9 cellular contexts compared by ENCODE assay signal in genomic region chr17:81976332-81977210, GRCh38. TPM values are rescaled to one million over a fixed set of nuclear protein-coding genes. Genes with fewer than 3 reads are reported as not detected.
A peak's percentile ranks its signal among the peaks of the same experiment; 100 is the strongest.
DNase-seq lines count a peak whose midpoint lies in the region; ATAC-seq and TF ChIP-seq lines count a peak whose summit lies in the region.
"Had no signal": no experiment of that assay in that cellular context is flagged by ENCODE, and none has a peak within 500 bp of the region (broad histone marks: within the 10 kb centered on the region; RNA-seq: fewer than 3 reads in every experiment).

No MANE protein-coding gene starts in this region.

- no peaks in the 10 kb centered on the region for H3K27me3 ChIP-seq in Panc1 (ENCODE audit: control insufficient read depth, insufficient read depth, low read length)
- no peaks in the 10 kb centered on the region for H3K27me3 ChIP-seq in layer of hippocampus (ENCODE audit: control insufficient read depth, insufficient read depth, low read length)

- peaks cover 10% of the 10 kb centered on the region for H3K4me1 ChIP-seq in Panc1 (ENCODE audit: control insufficient read depth, insufficient read depth, low read length)

- TSS peak; percentile 80 for BruUV-seq in Panc1 (replicated peaks; lab: Mats Ljungman, UMichigan)

- ATAC-seq in HG03135 (IDR thresholded peaks at IDR 0.05; ENCODE audit: unreplicated experiment) (peak; percentile 2), Panc1 (peak; percentile 26)

- H3K27ac Mint-ChIP-seq in brain = peak overlapping the region; percentile 92 to 99 (median 96)

- peak overlapping the region; percentile 94 to 98 (median 95) for H3K4me3 Mint-ChIP-seq in brain

- DNase-seq in G401 (ENCODE audit: low spot score) (peak; percentile 40), Panc1 (ENCODE audit: low read depth, low spot score) (no peak), iPS-NIHi7 (ENCODE audit: extremely low spot score) (no peak), midbrain (lab: John Stamatoyannopoulos, UW) (no peak)
- DNase-seq in stimulated activated CD4-positive, alpha-beta T cell treated with anti-CD3 and anti-CD28 coated beads, Interleukin-4, amount 100 ng/mL, for 1 hour = peak; percentile 53

- POLR2A ChIA-PET in Panc1 (lab: Charles Lee) = interaction anchor here (0.5 to 0.6 kb wide), 2 partner anchors 12 to 297 kb away, joined by 3 to 6 read pairs; partner anchors contain the start of gene CSNK1D

- peaks cover 5% of the 10 kb centered on the region for H3K36me3 Mint-ChIP-seq in brain

- no peaks in the 10 kb centered on the region for H3K36me3 ChIP-seq in Panc1 (ENCODE audit: control insufficient read depth, insufficient read depth, low read length)

- CTCF ChIA-PET in Panc1 (lab: Charles Lee) = no interaction called here

- peak overlapping the region; percentile 76 to 87 for H3K4me3 ChIP-seq in Panc1 (ENCODE audit: low read depth in 2 of 2, low read length in 2 of 2)

- TF ChIP-seq CTCF in Panc1 (IDR thresholded peaks at IDR 0.05) (no peak), brain (conservative IDR thresholded peaks at IDR 0.05) (no peak)

- in situ Hi-C loops in G401 (cut with HindIII; ENCODE audit: low sequenced_read_pairs) (no loop called here), Panc1 (cut with HindIII; ENCODE audit: low pct_unique_long_range_greater_than_20kb, low sequenced_read_pairs) (no loop called here)

- H3K27me3 Mint-ChIP-seq in brain = peaks cover 7% of the 10 kb centered on the region

- H3K27ac ChIP-seq in Panc1 (ENCODE audit: low read length) (peak overlapping the region; percentile 93), layer of hippocampus (ENCODE audit: low read depth, low read length) (peak overlapping the region; percentile 90)

- intact Hi-C loops in Panc1 (cut with micrococcal nuclease; ENCODE audit: unreplicated experiment) = no loop called here

- peaks cover 27% of the 10 kb centered on the region for H3K4me1 Mint-ChIP-seq in brain

- H3K9me3 ChIP-seq in Panc1 (ENCODE audit: control insufficient read depth, insufficient read depth, low read depth, low read length) = peaks cover 5% of the 10 kb centered on the region; the same call in 1 of the 2 replicates

- peaks cover 2 to 19% (median 10%) of the 10 kb centered on the region in 5 experiments for H3K9me3 Mint-ChIP-seq in brain

RNA-seq across cellular contexts. Expression of gene ASPSCR1, which starts 0.9 kb away (rescaled TPM):
- total RNA-seq in G401 (2014; rRNA removed; shearing (Covaris generic)) = 37.6 and 42.0 TPM in 2 replicates
- 64.7 TPM for total RNA-seq in Panc1 (2021; ENCODE audit: unreplicated experiment)
- polyA plus RNA-seq in Panc1 (2012; ENCODE audit: insufficient read length) = 67.1 TPM
- 43.0 TPM for polyA plus RNA-seq in brain (ENCODE audit: insufficient read depth, low read depth, low replicate concordance)

RNA-seq across cellular contexts. Expression of gene NOTUM, which starts 15.6 kb away (rescaled TPM):
- 2.5 and 4.5 TPM in 2 replicates for total RNA-seq in G401 (2014; rRNA removed; shearing (Covaris generic))
- 2.0 TPM for total RNA-seq in Panc1 (2021; ENCODE audit: unreplicated experiment)
- polyA plus RNA-seq in Panc1 (2012; ENCODE audit: insufficient read length) = 4.3 TPM
- polyA plus RNA-seq in brain (ENCODE audit: insufficient read depth, low read depth, low replicate concordance) = 1.0 TPM

RNA-seq across cellular contexts. Expression of gene MYADML2, which starts 29.5 kb away (rescaled TPM):
- total RNA-seq in G401 (2014; rRNA removed; shearing (Covaris generic)) = not detected in 2 replicates
- not detected for total RNA-seq in Panc1 (2021; ENCODE audit: unreplicated experiment)
- polyA plus RNA-seq in Panc1 (2012; ENCODE audit: insufficient read length) = 0.46 TPM
- 1.1 TPM for polyA plus RNA-seq in brain (ENCODE audit: insufficient read depth, low read depth, low replicate concordance)
- total RNA-seq: T-helper 2 cell treated with Interferon-gamma antibody and Interleukin-4, amounts not matched to agents 100 ng/mL and 5 ng/mL, for 36 hours had no signal

RNA-seq across cellular contexts. Expression of gene PYCR1, which starts 39.5 kb away (rescaled TPM):
- total RNA-seq in G401 (2014; rRNA removed; shearing (Covaris generic)) = 112 and 119 TPM in 2 replicates
- 212 TPM for total RNA-seq in Panc1 (2021; ENCODE audit: unreplicated experiment)
- 295 TPM for polyA plus RNA-seq in Panc1 (2012; ENCODE audit: insufficient read length)
- 63.9 TPM for polyA plus RNA-seq in brain (ENCODE audit: insufficient read depth, low read depth, low replicate concordance)

RNA-seq across cellular contexts. Expression of gene CENPX, which starts 46.1 kb away (rescaled TPM):
- total RNA-seq in G401 (2014; rRNA removed; shearing (Covaris generic)) = 57.8 and 109 TPM in 2 replicates
- total RNA-seq in Panc1 (2021; ENCODE audit: unreplicated experiment) = 187 TPM
- 198 TPM for polyA plus RNA-seq in Panc1 (2012; ENCODE audit: insufficient read length)
- 160 TPM for polyA plus RNA-seq in brain (ENCODE audit: insufficient read depth, low read depth, low replicate concordance)

Comparison
In these comparisons a context has a peak if more than half of its experiments do, and no peak if none do; other contexts are left out.
1. DNase-seq: peak in G401 (single experiment) and stimulated activated CD4-positive, alpha-beta T cell treated with anti-CD3 and anti-CD28 coated beads, Interleukin-4, amount 100 ng/mL, for 1 hour (single experiment); none in Panc1 (single experiment), iPS-NIHi7 (single experiment) and midbrain (single experiment).